2 cellular contexts compared by ENCODE assay signal in genomic region chr4:24400537-24400936, GRCh38.
"Had no signal": no experiment of that assay in that cellular context is flagged by ENCODE, and none has a peak within 500 bp of the region (broad histone marks: within the 10 kb centered on the region; RNA-seq: fewer than 3 reads in every experiment).

No MANE protein-coding gene starts in this region.

- DNase-seq: GDM1, GF-D8 had no signal
